In genomic region chr22:42294034-42294985, GRCh38 we compare ENCODE assay signal across 8 cellular contexts. TPM values are rescaled to one million over a fixed set of nuclear protein-coding genes. Genes with fewer than 3 reads are reported as not detected.
DNase-seq lines count a peak whose midpoint lies in the region; ATAC-seq and TF ChIP-seq lines count a peak whose summit lies in the region.

No MANE protein-coding gene starts in this region.

- no peaks in the 10 kb centered on the region for H3K36me3 ChIP-seq in cardiac muscle cell

- ATAC-seq in GM21381 (IDR thresholded peaks at IDR 0.05; ENCODE audit: unreplicated experiment) (no peak), GM21825 (IDR thresholded peaks at IDR 0.05; ENCODE audit: unreplicated experiment) (no peak), GM18517 (IDR thresholded peaks at IDR 0.05; ENCODE audit: unreplicated experiment) (no peak), HG02678 (IDR thresholded peaks at IDR 0.05; ENCODE audit: unreplicated experiment) (no peak)

- DNase-seq in AG10803 (ENCODE audit: low read depth) (peak; percentile 24), HK-2 (ENCODE audit: unreplicated experiment) (peak; percentile 49), cardiac muscle cell (ENCODE audit: low read depth in 1 of 2, low spot score in 1 of 2) (peak; percentile 74 to 87)

- no peaks in the 10 kb centered on the region for H3K27me3 ChIP-seq in cardiac muscle cell

- H3K4me3 ChIP-seq in AG10803 (ENCODE audit: low read length) (no peak overlapping the region), cardiac muscle cell (no peak overlapping the region)

- H3K27ac ChIP-seq in VCaP, result peak overlapping the region; percentile 70
- no peak overlapping the region for H3K27ac ChIP-seq in cardiac muscle cell

- peaks cover under 1% of the 10 kb centered on the region for H3K4me1 ChIP-seq in cardiac muscle cell (ENCODE audit: low read depth)

- TF ChIP-seq CTCF in AG10803 (conservative IDR thresholded peaks at IDR 0.05; ENCODE audit: low read length) (no peak), VCaP (conservative IDR thresholded peaks at IDR 0.05) (no peak), cardiac muscle cell (IDR thresholded peaks at IDR 0.05; ENCODE audit: low read depth, low read length) (peak; percentile 4)

- no peaks in the 10 kb centered on the region for H3K9me3 ChIP-seq in cardiac muscle cell (ENCODE audit: low read depth)

RNA-seq across cellular contexts. Expression of gene TCF20, which starts 23.9 kb away (rescaled TPM):
- total RNA-seq in cardiac muscle cell, result 46.4 and 48.8 TPM in 2 replicates
- polyA plus RNA-seq in cardiac muscle cell, result 5.7 and 6.4 TPM in 2 replicates

Comparison
In these comparisons a context has a peak if more than half of its experiments do, and no peak if none do; other contexts are left out.
1. DNase-seq: peak in every context shown above with its lines; median percentile 80 in cardiac muscle cell; 49 in HK-2; 24 in AG10803.